ENCODE assay signal across 1 cellular context in the genomic region with DNA sequence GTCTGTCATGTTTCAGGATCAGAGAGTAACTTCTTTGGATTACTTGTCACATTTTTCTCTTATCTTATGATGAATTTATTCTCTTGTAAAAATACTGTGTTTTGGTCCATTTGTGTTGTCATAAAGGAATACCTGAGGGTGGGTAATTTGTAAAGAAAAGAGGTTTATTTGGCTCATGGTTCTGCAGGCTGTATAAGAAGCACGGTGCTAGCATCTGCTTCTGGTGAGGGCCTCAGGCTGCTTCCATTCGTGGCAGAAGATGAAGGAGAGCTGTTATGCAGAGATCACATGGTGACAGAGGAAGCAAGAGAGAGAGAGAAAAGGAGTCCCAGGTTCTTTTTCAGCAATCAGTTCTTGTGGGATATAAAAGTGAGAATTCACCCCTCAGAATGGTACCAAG.
TF ChIP-seq lines count a peak whose summit lies in the region.

No MANE protein-coding gene starts in this region.

TF ChIP-seq in GM23338, 12 proteins besides CTCF, POLR2A, EP300 and RAD21 (continued from another document):
- TF ChIP-seq, protein P1, sequence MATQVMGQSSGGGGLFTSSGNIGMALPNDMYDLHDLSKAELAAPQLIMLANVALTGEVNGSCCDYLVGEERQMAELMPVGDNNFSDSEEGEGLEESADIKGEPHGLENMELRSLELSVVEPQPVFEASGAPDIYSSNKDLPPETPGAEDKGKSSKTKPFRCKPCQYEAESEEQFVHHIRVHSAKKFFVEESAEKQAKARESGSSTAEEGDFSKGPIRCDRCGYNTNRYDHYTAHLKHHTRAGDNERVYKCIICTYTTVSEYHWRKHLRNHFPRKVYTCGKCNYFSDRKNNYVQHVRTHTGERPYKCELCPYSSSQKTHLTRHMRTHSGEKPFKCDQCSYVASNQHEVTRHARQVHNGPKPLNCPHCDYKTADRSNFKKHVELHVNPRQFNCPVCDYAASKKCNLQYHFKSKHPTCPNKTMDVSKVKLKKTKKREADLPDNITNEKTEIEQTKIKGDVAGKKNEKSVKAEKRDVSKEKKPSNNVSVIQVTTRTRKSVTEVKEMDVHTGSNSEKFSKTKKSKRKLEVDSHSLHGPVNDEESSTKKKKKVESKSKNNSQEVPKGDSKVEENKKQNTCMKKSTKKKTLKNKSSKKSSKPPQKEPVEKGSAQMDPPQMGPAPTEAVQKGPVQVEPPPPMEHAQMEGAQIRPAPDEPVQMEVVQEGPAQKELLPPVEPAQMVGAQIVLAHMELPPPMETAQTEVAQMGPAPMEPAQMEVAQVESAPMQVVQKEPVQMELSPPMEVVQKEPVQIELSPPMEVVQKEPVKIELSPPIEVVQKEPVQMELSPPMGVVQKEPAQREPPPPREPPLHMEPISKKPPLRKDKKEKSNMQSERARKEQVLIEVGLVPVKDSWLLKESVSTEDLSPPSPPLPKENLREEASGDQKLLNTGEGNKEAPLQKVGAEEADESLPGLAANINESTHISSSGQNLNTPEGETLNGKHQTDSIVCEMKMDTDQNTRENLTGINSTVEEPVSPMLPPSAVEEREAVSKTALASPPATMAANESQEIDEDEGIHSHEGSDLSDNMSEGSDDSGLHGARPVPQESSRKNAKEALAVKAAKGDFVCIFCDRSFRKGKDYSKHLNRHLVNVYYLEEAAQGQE (IDR thresholded peaks at IDR 0.05; ENCODE audit: unreplicated experiment): no peak
- TF ChIP-seq ZNF114 (CRISPR knock-in tag; IDR thresholded peaks at IDR 0.05): no peak
- no peak for TF ChIP-seq JUNB (IDR thresholded peaks at IDR 0.05; ENCODE audit: unreplicated experiment)
- TF ChIP-seq, protein P2, sequence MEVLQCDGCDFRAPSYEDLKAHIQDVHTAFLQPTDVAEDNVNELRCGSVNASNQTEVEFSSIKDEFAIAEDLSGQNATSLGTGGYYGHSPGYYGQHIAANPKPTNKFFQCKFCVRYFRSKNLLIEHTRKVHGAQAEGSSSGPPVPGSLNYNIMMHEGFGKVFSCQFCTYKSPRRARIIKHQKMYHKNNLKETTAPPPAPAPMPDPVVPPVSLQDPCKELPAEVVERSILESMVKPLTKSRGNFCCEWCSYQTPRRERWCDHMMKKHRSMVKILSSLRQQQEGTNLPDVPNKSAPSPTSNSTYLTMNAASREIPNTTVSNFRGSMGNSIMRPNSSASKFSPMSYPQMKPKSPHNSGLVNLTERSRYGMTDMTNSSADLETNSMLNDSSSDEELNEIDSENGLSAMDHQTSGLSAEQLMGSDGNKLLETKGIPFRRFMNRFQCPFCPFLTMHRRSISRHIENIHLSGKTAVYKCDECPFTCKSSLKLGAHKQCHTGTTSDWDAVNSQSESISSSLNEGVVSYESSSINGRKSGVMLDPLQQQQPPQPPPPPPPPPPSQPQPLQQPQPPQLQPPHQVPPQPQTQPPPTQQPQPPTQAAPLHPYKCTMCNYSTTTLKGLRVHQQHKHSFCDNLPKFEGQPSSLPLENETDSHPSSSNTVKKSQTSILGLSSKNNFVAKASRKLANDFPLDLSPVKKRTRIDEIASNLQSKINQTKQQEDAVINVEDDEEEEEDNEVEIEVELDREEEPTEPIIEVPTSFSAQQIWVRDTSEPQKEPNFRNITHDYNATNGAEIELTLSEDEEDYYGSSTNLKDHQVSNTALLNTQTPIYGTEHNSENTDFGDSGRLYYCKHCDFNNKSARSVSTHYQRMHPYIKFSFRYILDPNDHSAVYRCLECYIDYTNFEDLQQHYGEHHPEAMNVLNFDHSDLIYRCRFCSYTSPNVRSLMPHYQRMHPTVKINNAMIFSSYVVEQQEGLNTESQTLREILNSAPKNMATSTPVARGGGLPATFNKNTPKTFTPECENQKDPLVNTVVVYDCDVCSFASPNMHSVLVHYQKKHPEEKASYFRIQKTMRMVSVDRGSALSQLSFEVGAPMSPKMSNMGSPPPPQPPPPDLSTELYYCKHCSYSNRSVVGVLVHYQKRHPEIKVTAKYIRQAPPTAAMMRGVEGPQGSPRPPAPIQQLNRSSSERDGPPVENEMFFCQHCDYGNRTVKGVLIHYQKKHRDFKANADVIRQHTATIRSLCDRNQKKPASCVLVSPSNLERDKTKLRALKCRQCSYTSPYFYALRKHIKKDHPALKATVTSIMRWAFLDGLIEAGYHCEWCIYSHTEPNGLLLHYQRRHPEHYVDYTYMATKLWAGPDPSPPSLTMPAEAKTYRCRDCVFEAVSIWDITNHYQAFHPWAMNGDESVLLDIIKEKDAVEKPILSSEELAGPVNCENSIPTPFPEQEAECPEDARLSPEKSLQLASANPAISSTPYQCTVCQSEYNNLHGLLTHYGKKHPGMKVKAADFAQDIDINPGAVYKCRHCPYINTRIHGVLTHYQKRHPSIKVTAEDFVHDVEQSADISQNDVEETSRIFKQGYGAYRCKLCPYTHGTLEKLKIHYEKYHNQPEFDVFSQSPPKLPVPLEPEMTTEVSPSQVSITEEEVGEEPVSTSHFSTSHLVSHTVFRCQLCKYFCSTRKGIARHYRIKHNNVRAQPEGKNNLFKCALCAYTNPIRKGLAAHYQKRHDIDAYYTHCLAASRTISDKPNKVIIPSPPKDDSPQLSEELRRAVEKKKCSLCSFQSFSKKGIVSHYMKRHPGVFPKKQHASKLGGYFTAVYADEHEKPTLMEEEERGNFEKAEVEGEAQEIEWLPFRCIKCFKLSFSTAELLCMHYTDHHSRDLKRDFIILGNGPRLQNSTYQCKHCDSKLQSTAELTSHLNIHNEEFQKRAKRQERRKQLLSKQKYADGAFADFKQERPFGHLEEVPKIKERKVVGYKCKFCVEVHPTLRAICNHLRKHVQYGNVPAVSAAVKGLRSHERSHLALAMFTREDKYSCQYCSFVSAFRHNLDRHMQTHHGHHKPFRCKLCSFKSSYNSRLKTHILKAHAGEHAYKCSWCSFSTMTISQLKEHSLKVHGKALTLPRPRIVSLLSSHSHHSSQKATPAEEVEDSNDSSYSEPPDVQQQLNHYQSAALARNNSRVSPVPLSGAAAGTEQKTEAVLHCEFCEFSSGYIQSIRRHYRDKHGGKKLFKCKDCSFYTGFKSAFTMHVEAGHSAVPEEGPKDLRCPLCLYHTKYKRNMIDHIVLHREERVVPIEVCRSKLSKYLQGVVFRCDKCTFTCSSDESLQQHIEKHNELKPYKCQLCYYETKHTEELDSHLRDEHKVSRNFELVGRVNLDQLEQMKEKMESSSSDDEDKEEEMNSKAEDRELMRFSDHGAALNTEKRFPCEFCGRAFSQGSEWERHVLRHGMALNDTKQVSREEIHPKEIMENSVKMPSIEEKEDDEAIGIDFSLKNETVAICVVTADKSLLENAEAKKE (CRISPR knock-in tag; IDR thresholded peaks at IDR 0.05): no peak
- no peak for TF ChIP-seq POLR2AphosphoS5 (IDR thresholded peaks at IDR 0.05; ENCODE audit: low read depth)
- TF ChIP-seq NANOG (IDR thresholded peaks at IDR 0.05; ENCODE audit: borderline replicate concordance): no peak
- TF ChIP-seq EZH2phosphoT487 (IDR thresholded peaks at IDR 0.05; ENCODE audit: unreplicated experiment): no peak
- TF ChIP-seq EZH2 (IDR thresholded peaks at IDR 0.05; ENCODE audit: low read depth, unreplicated experiment): no peak
- TF ChIP-seq CREB1 (CRISPR knock-in tag; IDR thresholded peaks at IDR 0.05; ENCODE audit: low read depth): no peak
